In genomic region chr20:53579581-53580375, GRCh38 we compare ENCODE assay signal across 8 cellular contexts. TPM values are rescaled to one million over a fixed set of nuclear protein-coding genes. Genes with fewer than 3 reads are reported as not detected.
A peak's percentile ranks its signal among the peaks of the same experiment; 100 is the strongest.
DNase-seq lines count a peak whose midpoint lies in the region; ATAC-seq and TF ChIP-seq lines count a peak whose summit lies in the region.

No MANE protein-coding gene starts in this region.

- no peaks in the 10 kb centered on the region for H3K27me3 Mint-ChIP-seq in activated naive CD4-positive, alpha-beta T cell treated with anti-CD3 and anti-CD28 coated beads for 36 hours (ENCODE audit: low read depth)
- H3K27me3 Mint-ChIP-seq in T-helper 1 cell treated with Interleukin-12 subunit alpha and Interleukin-12 subunit beta and Interleukin-4 antibody, amounts not matched to agents 30 μg/mL and 1 μg/mL, for 36 hours (ENCODE audit: low read depth) = no peaks in the 10 kb centered on the region

- H3K4me3 ChIP-seq in esophagus muscularis mucosa (peak overlapping the region in 2 of 4 donors; percentile 7 to 37), ovary (no peak overlapping the region)

- no peak for ATAC-seq in GM18517 (IDR thresholded peaks at IDR 0.05; ENCODE audit: unreplicated experiment)

- peak overlapping the region; percentile 71 for H3K4me3 Mint-ChIP-seq in activated naive CD4-positive, alpha-beta T cell treated with anti-CD3 and anti-CD28 coated beads for 36 hours
- H3K4me3 Mint-ChIP-seq in T-helper 1 cell treated with Interleukin-12 subunit alpha and Interleukin-12 subunit beta and Interleukin-4 antibody, amounts not matched to agents 30 μg/mL and 1 μg/mL, for 36 hours = peak overlapping the region; percentile 72

- peak overlapping the region; percentile 62 to 76 (median 71) for H3K27ac ChIP-seq in esophagus muscularis mucosa (replicated peaks in 1 of 4)
- peak overlapping the region; percentile 28 to 50 for H3K27ac ChIP-seq in ovary

- CTCF ChIA-PET in activated naive CD4-positive, alpha-beta T cell treated with anti-CD3 and anti-CD28 coated beads for 36 hours (lab: Charles Lee) = interaction anchor here (0.7 to 1.9 kb wide), 18 partner anchors 8 to 361 kb away, joined by 3 to 14 read pairs (median 3); no protein-coding TSS in a partner anchor

- H3K36me3 ChIP-seq in esophagus muscularis mucosa (peaks cover 34 to 54% (median 45%) of the 10 kb centered on the region in 4 donors), ovary (no peaks in the 10 kb centered on the region)

- no peak for TF ChIP-seq EP300 in esophagus muscularis mucosa (IDR thresholded peaks at IDR 0.05)
- TF ChIP-seq EP300 in ovary (IDR thresholded peaks at IDR 0.05) = peak; percentile 7

- TF ChIP-seq POLR2A in esophagus muscularis mucosa (IDR thresholded peaks at IDR 0.05; ENCODE audit: low read depth) = no peak
- no peak for TF ChIP-seq POLR2A in ovary (IDR thresholded peaks at IDR 0.05)

- H3K9me3 ChIP-seq in esophagus muscularis mucosa = no peaks in the 10 kb centered on the region
- H3K9me3 ChIP-seq in ovary = no peaks in the 10 kb centered on the region

- H3K36me3 Mint-ChIP-seq in activated naive CD4-positive, alpha-beta T cell treated with anti-CD3 and anti-CD28 coated beads for 36 hours (ENCODE audit: low read depth) = peaks cover 61% of the 10 kb centered on the region
- H3K36me3 Mint-ChIP-seq in T-helper 1 cell treated with Interleukin-12 subunit alpha and Interleukin-12 subunit beta and Interleukin-4 antibody, amounts not matched to agents 30 μg/mL and 1 μg/mL, for 36 hours (ENCODE audit: low read depth) = peaks cover 67% of the 10 kb centered on the region

- H3K27me3 ChIP-seq in esophagus muscularis mucosa (no peaks in the 10 kb centered on the region), ovary (no peaks in the 10 kb centered on the region)

- 55% methylated on average over 10 of the region's 10 CpGs for WGBS in esophagus muscularis mucosa
- WGBS in ovary, 3 donors = 34 to 42% (median 40%) methylated on average over 10 of the region's 10 CpGs

- H3K4me1 Mint-ChIP-seq in activated naive CD4-positive, alpha-beta T cell treated with anti-CD3 and anti-CD28 coated beads for 36 hours (ENCODE audit: low read depth) = peaks cover 91% of the 10 kb centered on the region
- peaks cover 78% of the 10 kb centered on the region for H3K4me1 Mint-ChIP-seq in T-helper 1 cell treated with Interleukin-12 subunit alpha and Interleukin-12 subunit beta and Interleukin-4 antibody, amounts not matched to agents 30 μg/mL and 1 μg/mL, for 36 hours (ENCODE audit: low read depth)

- H3K4me1 ChIP-seq in esophagus muscularis mucosa (peaks cover 57 to 68% (median 64%) of the 10 kb centered on the region in 4 donors), ovary (ENCODE audit: insufficient read depth) (peaks cover 7% of the 10 kb centered on the region)

- TF ChIP-seq CTCF in esophagus muscularis mucosa (IDR thresholded peaks at IDR 0.05) (no peak), ovary (IDR thresholded peaks at IDR 0.05) (no peak)

- H3K9me3 Mint-ChIP-seq in activated naive CD4-positive, alpha-beta T cell treated with anti-CD3 and anti-CD28 coated beads for 36 hours = no peaks in the 10 kb centered on the region
- H3K9me3 Mint-ChIP-seq in T-helper 1 cell treated with Interleukin-12 subunit alpha and Interleukin-12 subunit beta and Interleukin-4 antibody, amounts not matched to agents 30 μg/mL and 1 μg/mL, for 36 hours = no peaks in the 10 kb centered on the region

- peak; percentile 45 for DNase-seq in activated naive CD4-positive, alpha-beta T cell treated with anti-CD3 and anti-CD28 coated beads for 36 hours
- no peak for DNase-seq in activated naive CD4-positive, alpha-beta T cell (lab: John Stamatoyannopoulos, UW)
- DNase-seq in esophagus muscularis mucosa (ENCODE audit: extremely low spot score) = no peak
- DNase-seq in ovary = no peak
- no peak for DNase-seq in amygdala (lab: John Stamatoyannopoulos, UW)
- DNase-seq in NCI-H510A (lab: John Stamatoyannopoulos, UW) = no peak

- intact Hi-C loops in activated naive CD4-positive, alpha-beta T cell treated with anti-CD3 and anti-CD28 coated beads for 36 hours (cut with micrococcal nuclease) = loop anchor here (1.0 to 5.0 kb wide), 14 partner anchors 10 to 628 kb away; partner anchors contain the start of gene PFDN4
- intact Hi-C loops in esophagus muscularis mucosa (cut with DNase I) (loop anchor here (2.0 to 5.0 kb wide), 4 partner anchors 193 to 363 kb away; no protein-coding TSS in a partner anchor), ovary (cut with DNase I) (loop anchor here (2.0 to 10.0 kb wide), 6 partner anchors 293 to 365 kb away; no protein-coding TSS in a partner anchor)

- H3K27ac Mint-ChIP-seq in activated naive CD4-positive, alpha-beta T cell treated with anti-CD3 and anti-CD28 coated beads for 36 hours = peak overlapping the region; percentile 92
- peak overlapping the region; percentile 80 for H3K27ac Mint-ChIP-seq in T-helper 1 cell treated with Interleukin-12 subunit alpha and Interleukin-12 subunit beta and Interleukin-4 antibody, amounts not matched to agents 30 μg/mL and 1 μg/mL, for 36 hours

RNA-seq across cellular contexts. Expression of gene ZNF217, which starts 13.9 kb away (rescaled TPM):
- 10 to 100 TPM; 37.2 to 38.3 TPM for total RNA-seq in activated naive CD4-positive, alpha-beta T cell treated with anti-CD3 and anti-CD28 coated beads for 36 hours
- 10 to 100 TPM; 15.4 to 27.3 (median 18.6) TPM for total RNA-seq in esophagus muscularis mucosa
- 10 to 100 TPM; 13.5 to 69.7 (median 21.2) TPM for total RNA-seq in ovary
- 10 to 100 TPM; 13.1 to 20.8 TPM for polyA plus RNA-seq in ovary
